Comparison of ENCODE assay signal across 3 cellular contexts in the genomic region with DNA sequence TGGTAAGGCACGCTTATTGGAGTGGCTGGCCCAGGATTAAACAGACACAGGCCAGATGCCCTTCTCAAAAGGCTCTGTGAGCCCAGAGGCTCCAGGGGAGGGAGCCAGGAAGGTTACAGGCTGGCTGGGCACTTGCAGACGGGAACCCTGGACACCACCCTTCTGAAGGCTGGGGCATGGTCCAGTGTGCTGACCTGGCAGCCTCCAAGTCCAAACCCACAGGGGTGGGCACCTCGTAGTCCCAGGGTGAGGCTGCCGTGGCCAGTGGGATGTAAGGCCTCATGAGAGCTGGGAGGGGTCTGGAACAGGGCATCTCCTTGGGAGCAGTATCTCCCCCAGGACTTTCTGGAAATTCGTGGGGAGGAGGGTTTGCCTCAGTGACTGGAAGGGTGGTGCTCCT.
TF ChIP-seq lines count a peak whose summit lies in the region.

No MANE protein-coding gene starts in this region.

TF ChIP-seq in A549, 52 proteins besides CTCF, POLR2A, EP300 and RAD21:
- TF ChIP-seq HOXB5 (CRISPR knock-in tag; IDR thresholded peaks at IDR 0.05) (no peak), POLR2AphosphoS2 (conservative IDR thresholded peaks at IDR 0.05; ENCODE audit: low read length) (no peak), RCOR1 (IDR thresholded peaks at IDR 0.05; ENCODE audit: low read depth, low read length) (no peak), JUN (IDR thresholded peaks at IDR 0.05) (no peak), HOXA7 (CRISPR knock-in tag; IDR thresholded peaks at IDR 0.05) (no peak), EHMT2 (IDR thresholded peaks at IDR 0.05; ENCODE audit: low read depth) (no peak), JUNB (IDR thresholded peaks at IDR 0.05) (no peak), ATOH8 (CRISPR knock-in tag; IDR thresholded peaks at IDR 0.05; ENCODE audit: low read depth) (no peak)
- TF ChIP-seq, protein P1, sequence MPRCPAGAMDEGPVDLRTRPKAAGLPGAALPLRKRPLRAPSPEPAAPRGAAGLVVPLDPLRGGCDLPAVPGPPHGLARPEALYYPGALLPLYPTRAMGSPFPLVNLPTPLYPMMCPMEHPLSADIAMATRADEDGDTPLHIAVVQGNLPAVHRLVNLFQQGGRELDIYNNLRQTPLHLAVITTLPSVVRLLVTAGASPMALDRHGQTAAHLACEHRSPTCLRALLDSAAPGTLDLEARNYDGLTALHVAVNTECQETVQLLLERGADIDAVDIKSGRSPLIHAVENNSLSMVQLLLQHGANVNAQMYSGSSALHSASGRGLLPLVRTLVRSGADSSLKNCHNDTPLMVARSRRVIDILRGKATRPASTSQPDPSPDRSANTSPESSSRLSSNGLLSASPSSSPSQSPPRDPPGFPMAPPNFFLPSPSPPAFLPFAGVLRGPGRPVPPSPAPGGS (IDR thresholded peaks at IDR 0.05), result no peak

TF ChIP-seq in HCT116, 20 proteins besides CTCF, POLR2A, EP300 and RAD21:
- TF ChIP-seq, protein P2, sequence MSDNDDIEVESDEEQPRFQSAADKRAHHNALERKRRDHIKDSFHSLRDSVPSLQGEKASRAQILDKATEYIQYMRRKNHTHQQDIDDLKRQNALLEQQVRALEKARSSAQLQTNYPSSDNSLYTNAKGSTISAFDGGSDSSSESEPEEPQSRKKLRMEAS (IDR thresholded peaks at IDR 0.05), result no peak
- TF ChIP-seq FOSL1 (IDR thresholded peaks at IDR 0.05; ENCODE audit: low read depth) (no peak), TCF7L2 (IDR thresholded peaks at IDR 0.05; ENCODE audit: borderline replicate concordance, extremely low read depth, insufficient read depth, insufficient read length) (no peak), YY1 (IDR thresholded peaks at IDR 0.05; ENCODE audit: extremely low read depth, insufficient replicate concordance, low read depth, low read length) (no peak)

TF ChIP-seq in SK-N-SH, 30 proteins besides CTCF, POLR2A, EP300 and RAD21:
- no peak for TF ChIP-seq RFX5 (IDR thresholded peaks at IDR 0.05; ENCODE audit: low read length)
- no peak for TF ChIP-seq SMC3 (IDR thresholded peaks at IDR 0.05; ENCODE audit: low read depth, low read length)
- TF ChIP-seq POLR2AphosphoS5 (IDR thresholded peaks at IDR 0.05; ENCODE audit: low read depth, low read length), result no peak
- no peak for TF ChIP-seq RCOR1 (IDR thresholded peaks at IDR 0.05; ENCODE audit: low read length)
- TF ChIP-seq TEAD4 (IDR thresholded peaks at IDR 0.05; ENCODE audit: borderline replicate concordance, insufficient read depth), result no peak
